In genomic region chr5:139481580-139482049, GRCh38 we compare ENCODE assay signal across 8 cellular contexts. TPM values are rescaled to one million over a fixed set of nuclear protein-coding genes. Genes with fewer than 3 reads are reported as not detected.
DNase-seq lines count a peak whose midpoint lies in the region; ATAC-seq and TF ChIP-seq lines count a peak whose summit lies in the region.

No MANE protein-coding gene starts in this region.

- H3K9me3 ChIP-seq in SK-N-MC (ENCODE audit: low read depth, low read length): no peaks in the 10 kb centered on the region
- H3K9me3 ChIP-seq in ovary: no peaks in the 10 kb centered on the region

- H3K4me1 ChIP-seq in ovary (ENCODE audit: insufficient read depth): peaks cover 17% of the 10 kb centered on the region

- H3K4me3 ChIP-seq in SK-N-MC (peak overlapping the region; percentile 92), ovary (peak overlapping the region; percentile 47)

- DNase-seq in AG20443 (ENCODE audit: low spot score) (peak; percentile 58), SK-N-MC (ENCODE audit: low read depth, low spot score) (no peak), ovary (peak in 4 of 5 donors; percentile 30 to 46 (median 46)), NCI-H146 treated with DMSO at 0.1 percent for 48 hours (lab: John Stamatoyannopoulos, UW; ENCODE audit: unreplicated experiment) (no peak), hippocampal formation (lab: John Stamatoyannopoulos, UW) (no peak)

- TF ChIP-seq EP300 in ovary (IDR thresholded peaks at IDR 0.05): no peak

- WGBS in ovary, 3 donors: 14 to 24% (median 24%) methylated on average over 5 of the region's 5 CpGs

- ATAC-seq in GM21381 (IDR thresholded peaks at IDR 0.05; ENCODE audit: unreplicated experiment): peak; percentile 17
- peak; percentile 80 for ATAC-seq in esophagus mucosa
- no peak for ATAC-seq in GM21515 (IDR thresholded peaks at IDR 0.05; ENCODE audit: unreplicated experiment)

- peak overlapping the region; percentile 83 for H3K9ac ChIP-seq in SK-N-MC (ENCODE audit: insufficient read length)

- intact Hi-C loops in ovary (cut with DNase I): no loop called here

- peak overlapping the region; percentile 99 for H3K27ac ChIP-seq in SK-N-MC
- peak overlapping the region; percentile 94 for H3K27ac ChIP-seq in ovary

- H3K27me3 ChIP-seq in ovary: no peaks in the 10 kb centered on the region

- TF ChIP-seq POLR2A in ovary (IDR thresholded peaks at IDR 0.05): no peak

- H3K36me3 ChIP-seq in SK-N-MC (ENCODE audit: insufficient read depth, low read length): peaks cover 8% of the 10 kb centered on the region; the same call in 1 of the 2 replicates
- H3K36me3 ChIP-seq in ovary: no peaks in the 10 kb centered on the region

- TF ChIP-seq CTCF in ovary (IDR thresholded peaks at IDR 0.05): peak in 1 of 3 donors; percentile 9

RNA-seq across cellular contexts. Expression of gene STING1, which starts 0.9 kb away (rescaled TPM):
- 45.5 TPM for total RNA-seq in esophagus mucosa
- 10 to 100 TPM; 36.8 to 74.6 (median 53.8) TPM for total RNA-seq in ovary
- polyA plus RNA-seq in ovary: 10 to 100 TPM; 47.6 to 49.9 TPM

RNA-seq across cellular contexts. Expression of gene SMIM33, which starts 10.8 kb away (rescaled TPM):
- total RNA-seq in esophagus mucosa: not detected
- total RNA-seq in ovary: not detected
- not detected for polyA plus RNA-seq in ovary

RNA-seq across cellular contexts. Expression of gene ECSCR, which starts 19.1 kb away (rescaled TPM):
- total RNA-seq in esophagus mucosa: 5.0 TPM
- 10 to 100 TPM in 3 of 7 donors, 1 to 10 TPM in 4; 4.4 to 17.5 (median 7.2) TPM for total RNA-seq in ovary
- 10 to 100 TPM; 32.8 to 43.5 TPM for polyA plus RNA-seq in ovary

RNA-seq across cellular contexts. Expression of gene DNAJC18, which starts 42.3 kb away (rescaled TPM):
- total RNA-seq in esophagus mucosa (2.2 TPM), ovary (10 to 100 TPM in 6 of 7 donors, 1 to 10 TPM in 1; 5.2 to 31.0 (median 22.4) TPM)
- 10 to 100 TPM; 11.1 to 35.6 TPM for polyA plus RNA-seq in ovary

Comparison
In these comparisons a context has a peak if more than half of its experiments do, and no peak if none do; other contexts are left out.
1. DNase-seq: peak in AG20443 (single experiment) and ovary (4 of 5); none in SK-N-MC (single experiment), NCI-H146 treated with DMSO at 0.1 percent for 48 hours (single experiment) and hippocampal formation (0 of 2).